In genomic region chr4:48269861-48270515, GRCh38 we compare ENCODE assay signal across 8 cellular contexts. TPM values are rescaled to one million over a fixed set of nuclear protein-coding genes. Genes with fewer than 3 reads are reported as not detected.
DNase-seq lines count a peak whose midpoint lies in the region; ATAC-seq and TF ChIP-seq lines count a peak whose summit lies in the region.

No MANE protein-coding gene starts in this region.

- H3K27ac Mint-ChIP-seq in chondrocyte (ENCODE audit: unreplicated experiment) = no peak overlapping the region

- H3K27ac ChIP-seq in layer of hippocampus (ENCODE audit: low read depth, low read length) = peak overlapping the region; percentile 18

- H3K9me3 Mint-ChIP-seq in chondrocyte (ENCODE audit: low read depth) = no peaks in the 10 kb centered on the region

- TF ChIP-seq CTCF in chondrocyte (IDR thresholded peaks at IDR 0.05) = peak; percentile 64

- peak overlapping the region; percentile 84 for H3K4me3 Mint-ChIP-seq in chondrocyte (ENCODE audit: unreplicated experiment)

- H3K27me3 Mint-ChIP-seq in chondrocyte (ENCODE audit: low read depth) = peaks cover under 1% of the 10 kb centered on the region

- no peaks in the 10 kb centered on the region for H3K36me3 Mint-ChIP-seq in chondrocyte (ENCODE audit: low read depth)

- H3K27me3 ChIP-seq in layer of hippocampus (ENCODE audit: control insufficient read depth, insufficient read depth, low read length) = no peaks in the 10 kb centered on the region

- peaks cover 10% of the 10 kb centered on the region for H3K4me1 Mint-ChIP-seq in chondrocyte (ENCODE audit: low read depth)

- DNase-seq in AG08395 (ENCODE audit: low spot score) (peak; percentile 94), NCI-H226 (peak; percentile 44), chondrocyte (ENCODE audit: low spot score) (peak; percentile 91)
- DNase-seq in activated CD4-positive, CD25-positive, alpha-beta regulatory T cell treated with anti-CD3 and anti-CD28 coated beads, Interleukin-2, amount 50 U/mL, for 72 hours = peak; percentile 89
- peak; percentile 80 to 88 for DNase-seq in stimulated activated CD4-positive, alpha-beta T cell treated with anti-CD3 and anti-CD28 coated beads, Interleukin-1b, Interleukin-23, amount 100 ng/mL, for 4 hours (ENCODE audit: low read depth in 2 of 2)

- ATAC-seq in GM18861 (IDR thresholded peaks at IDR 0.05; ENCODE audit: unreplicated experiment) (peak; percentile 59), HG03095 (IDR thresholded peaks at IDR 0.05; ENCODE audit: unreplicated experiment) (peak; percentile 78)

RNA-seq across cellular contexts. Expression of gene TEC, which starts 0.3 kb away (rescaled TPM):
- 0.12 to 0.35 TPM (median 0.26 TPM) in 3 replicates for total RNA-seq in chondrocyte

Comparison
In these comparisons a context has a peak if more than half of its experiments do, and no peak if none do; other contexts are left out.
1. Peak in every context shown above with its lines: DNase-seq, ATAC-seq and H3K27ac ChIP-seq.
2. DNase-seq: peak in every context shown above with its lines; median percentile 94 in AG08395; 91 in chondrocyte; 89 in activated CD4-positive, CD25-positive, alpha-beta regulatory T cell treated with anti-CD3 and anti-CD28 coated beads, Interleukin-2, amount 50 U/mL, for 72 hours; 84 in stimulated activated CD4-positive, alpha-beta T cell treated with anti-CD3 and anti-CD28 coated beads, Interleukin-1b, Interleukin-23, amount 100 ng/mL, for 4 hours; 44 in NCI-H226.